8 cellular contexts compared by ENCODE assay signal in genomic region chr4:155442267-155443105, GRCh38.
A peak's percentile ranks its signal among the peaks of the same experiment; 100 is the strongest.
DNase-seq lines count a peak whose midpoint lies in the region; ATAC-seq and TF ChIP-seq lines count a peak whose summit lies in the region.

No MANE protein-coding gene starts in this region.

- peak; percentile 89 for TF ChIP-seq CTCF in CD8-positive, alpha-beta T cell (IDR thresholded peaks at IDR 0.05)

- H3K36me3 Mint-ChIP-seq in CD8-positive, alpha-beta T cell: no peaks in the 10 kb centered on the region

- ATAC-seq in CD8-positive, alpha-beta T cell: peak; percentile 56
- peak; percentile 75 for ATAC-seq in GM19372 (IDR thresholded peaks at IDR 0.05; ENCODE audit: low read depth, unreplicated experiment)
- peak; percentile 85 for ATAC-seq in HG03571 (IDR thresholded peaks at IDR 0.05; ENCODE audit: unreplicated experiment)

- peak; percentile 4 to 62 (median 48) for DNase-seq in CD8-positive, alpha-beta T cell
- DNase-seq in SHP77 (lab: John Stamatoyannopoulos, UW) (peak; percentile 12 to 27), germinal center (ENCODE audit: low spot score) (peak; percentile 15), occipital lobe (lab: John Stamatoyannopoulos, UW) (peak; percentile 53), superior temporal gyrus (ENCODE audit: extremely low spot score) (peak; percentile 93)
- peak; percentile 4 to 39 (median 34) for DNase-seq in activated naive CD4-positive, alpha-beta T cell (lab: John Stamatoyannopoulos, UW)

- no peaks in the 10 kb centered on the region for H3K4me1 Mint-ChIP-seq in CD8-positive, alpha-beta T cell (ENCODE audit: low read depth)

- no peak overlapping the region for H3K27ac ChIP-seq in CD8-positive, alpha-beta T cell (ENCODE audit: low read depth, low read length)

- H3K36me3 ChIP-seq in CD8-positive, alpha-beta T cell (ENCODE audit: insufficient read depth, low read length): no peaks in the 10 kb centered on the region

- no peak overlapping the region for H3K27ac Mint-ChIP-seq in CD8-positive, alpha-beta T cell

- no peaks in the 10 kb centered on the region for H3K9me3 ChIP-seq in CD8-positive, alpha-beta T cell (ENCODE audit: low read length)

- H3K27me3 ChIP-seq in CD8-positive, alpha-beta T cell (ENCODE audit: insufficient read depth, low read length): no peaks in the 10 kb centered on the region

- no peak overlapping the region for H3K4me3 ChIP-seq in CD8-positive, alpha-beta T cell (ENCODE audit: low read depth, low read length)

- CTCF ChIA-PET in CD8-positive, alpha-beta T cell (lab: Charles Lee): interaction anchor here (0.7 to 1.6 kb wide), 4 partner anchors 11 to 344 kb away, joined by 3 to 6 read pairs (median 4); no protein-coding TSS in a partner anchor

- POLR2A ChIA-PET in CD8-positive, alpha-beta T cell (lab: Charles Lee): no interaction called here

- H3K9me3 Mint-ChIP-seq in CD8-positive, alpha-beta T cell: no peaks in the 10 kb centered on the region

- no peak overlapping the region for H3K4me3 Mint-ChIP-seq in CD8-positive, alpha-beta T cell

- intact Hi-C loops in CD8-positive, alpha-beta T cell (cut with DNase I, micrococcal nuclease): loop anchor here (1.0 to 5.0 kb wide), 3 partner anchors 345 to 511 kb away; partner anchors contain the start of gene CTSO (in 2 of the 2)

- H3K27me3 Mint-ChIP-seq in CD8-positive, alpha-beta T cell (ENCODE audit: low read depth): peaks cover 13% of the 10 kb centered on the region

- H3K4me1 ChIP-seq in CD8-positive, alpha-beta T cell (ENCODE audit: insufficient read depth, low read length): no peaks in the 10 kb centered on the region

Comparison
In these comparisons a context has a peak if more than half of its experiments do, and no peak if none do; other contexts are left out.
1. DNase-seq: peak in every context shown above with its lines; median percentile 93 in superior temporal gyrus; 53 in occipital lobe; 48 in CD8-positive, alpha-beta T cell; 34 in activated naive CD4-positive, alpha-beta T cell; 20 in SHP77; 15 in germinal center.